29 cellular contexts compared by ENCODE assay signal in the genomic region with DNA sequence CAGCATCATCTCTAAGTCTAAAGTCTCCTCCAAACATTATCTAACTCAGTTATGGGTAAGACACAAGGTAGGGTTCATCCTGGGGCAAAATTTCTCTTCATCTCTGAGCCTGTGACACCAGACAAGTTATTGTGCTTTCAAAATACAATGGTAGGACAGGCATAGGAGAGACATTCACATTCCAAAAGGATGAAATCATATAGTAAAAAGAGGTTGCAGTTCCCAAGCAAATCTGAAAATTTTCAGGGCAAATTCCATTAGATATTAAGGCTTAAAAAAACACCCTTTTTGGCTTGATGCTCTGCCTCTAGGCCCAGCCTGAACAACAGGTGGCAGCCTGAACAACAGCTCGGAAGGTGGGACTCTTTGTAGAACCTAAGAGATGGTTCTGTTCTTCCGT.
DNase-seq lines count a peak whose midpoint lies in the region; ATAC-seq and TF ChIP-seq lines count a peak whose summit lies in the region.
"Had no signal": no experiment of that assay in that cellular context is flagged by ENCODE, and none has a peak within 500 bp of the region (broad histone marks: within the 10 kb centered on the region; RNA-seq: fewer than 3 reads in every experiment).

No MANE protein-coding gene starts in this region.

- H3K23ac ChIP-seq in mesenchymal stem cell (ENCODE audit: low read length in 2 of 2), result no peak overlapping the region

- H3K4ac ChIP-seq in mesenchymal stem cell (ENCODE audit: low read depth in 1 of 2, low read length in 2 of 2), result no peak overlapping the region

- H3K4me3 ChIP-seq in mesenchymal stem cell (ENCODE audit: insufficient read depth in 1 of 2, low read depth in 1 of 2, low read length in 2 of 2) (no peak overlapping the region), ascending aorta (no peak overlapping the region)
- H3K4me3 ChIP-seq: breast epithelium, gastrocnemius medialis, hepatocyte, K562, right lobe of liver had no signal

- H3K9ac ChIP-seq in mesenchymal stem cell (ENCODE audit: low read length), result no peak overlapping the region

- H3K27ac ChIP-seq in mesenchymal stem cell (ENCODE audit: low read length, poor library complexity, severe bottlenecking), result no peak overlapping the region
- no peak overlapping the region for H3K27ac ChIP-seq in ascending aorta
- H3K27ac ChIP-seq: breast epithelium, gastrocnemius medialis, hepatocyte, right lobe of liver had no signal

- no peak overlapping the region for H3K14ac ChIP-seq in mesenchymal stem cell (ENCODE audit: low read length in 2 of 2)

- no peaks in the 10 kb centered on the region for H3K27me3 ChIP-seq in mesenchymal stem cell (ENCODE audit: control insufficient read depth in 1 of 2, insufficient read depth in 1 of 2, low read length in 2 of 2)
- H3K27me3 ChIP-seq in ascending aorta, result no peaks in the 10 kb centered on the region
- H3K27me3 ChIP-seq: breast epithelium, gastrocnemius medialis, hepatocyte, right lobe of liver had no signal

- H3K4me3 Mint-ChIP-seq in chondrocyte (ENCODE audit: unreplicated experiment), result no peak overlapping the region
- H3K4me3 Mint-ChIP-seq in T-helper 2 cell treated with Interferon-gamma antibody and Interleukin-4, amounts not matched to agents 5 μg/mL and 100 μg/mL, for 36 hours, result no peak overlapping the region
- H3K4me3 Mint-ChIP-seq: effector memory CD8-positive, alpha-beta T cell; type B pancreatic cell had no signal

- H3K27ac Mint-ChIP-seq in chondrocyte (ENCODE audit: unreplicated experiment), result no peak overlapping the region
- no peak overlapping the region for H3K27ac Mint-ChIP-seq in T-helper 2 cell treated with Interferon-gamma antibody and Interleukin-4, amounts not matched to agents 5 μg/mL and 100 μg/mL, for 36 hours
- H3K27ac Mint-ChIP-seq: effector memory CD8-positive, alpha-beta T cell; type B pancreatic cell had no signal

- H3K79me1 ChIP-seq in mesenchymal stem cell (replicated peaks; ENCODE audit: low read length, poor library complexity, severe bottlenecking), result no peaks in the 10 kb centered on the region

- no peak overlapping the region for H2AFZ ChIP-seq in mesenchymal stem cell (ENCODE audit: low read depth, low read length)
- H2AFZ ChIP-seq: hepatocyte had no signal

- H3K4me2 ChIP-seq in mesenchymal stem cell (ENCODE audit: low read length, poor library complexity, severe bottlenecking), result no peak overlapping the region
- H3K4me2 ChIP-seq: hepatocyte had no signal

- no peaks in the 10 kb centered on the region for H3K9me3 ChIP-seq in mesenchymal stem cell (ENCODE audit: control insufficient read depth, low read length)
- H3K9me3 ChIP-seq in ascending aorta, result no peaks in the 10 kb centered on the region
- H3K9me3 ChIP-seq: breast epithelium, gastrocnemius medialis, right lobe of liver had no signal

- no peak for ATAC-seq in HG03571 (IDR thresholded peaks at IDR 0.05; ENCODE audit: unreplicated experiment)
- ATAC-seq: effector memory CD8-positive, alpha-beta T cell; esophagus mucosa; gastrocnemius medialis; K562; left lobe of liver; right lobe of liver had no signal

- H2BK5ac ChIP-seq in mesenchymal stem cell (ENCODE audit: low read depth, low read length, poor library complexity, severe bottlenecking), result no peak overlapping the region

- H4K8ac ChIP-seq in mesenchymal stem cell (ENCODE audit: low read length), result no peak overlapping the region

- H3K4me1 ChIP-seq in mesenchymal stem cell (ENCODE audit: control insufficient read depth, insufficient read depth, low read depth, low read length) (peaks cover 2% of the 10 kb centered on the region), ascending aorta (no peaks in the 10 kb centered on the region)
- H3K4me1 ChIP-seq: breast epithelium, gastrocnemius medialis, right lobe of liver had no signal

- H2AK5ac ChIP-seq in mesenchymal stem cell (ENCODE audit: low read length, severe bottlenecking), result peak overlapping the region; percentile 9

- TF ChIP-seq CTCF in chondrocyte (IDR thresholded peaks at IDR 0.05) (peak; percentile 11), ascending aorta (IDR thresholded peaks at IDR 0.05) (no peak)

- no peak overlapping the region for H2BK120ac ChIP-seq in mesenchymal stem cell (ENCODE audit: low read depth, low read length)

- peaks cover 5% of the 10 kb centered on the region for H3K9me3 Mint-ChIP-seq in chondrocyte (ENCODE audit: low read depth)
- peaks cover 20% of the 10 kb centered on the region for H3K9me3 Mint-ChIP-seq in T-helper 2 cell treated with Interferon-gamma antibody and Interleukin-4, amounts not matched to agents 5 μg/mL and 100 μg/mL, for 36 hours

- 71% methylated on average over 2 of the region's 2 CpGs for WGBS in mesenchymal stem cell

- H3K18ac ChIP-seq in mesenchymal stem cell (ENCODE audit: low read depth in 1 of 2, low read length in 2 of 2), result no peak overlapping the region

- H3K36me3 Mint-ChIP-seq in chondrocyte (ENCODE audit: low read depth), result no peaks in the 10 kb centered on the region
- no peaks in the 10 kb centered on the region for H3K36me3 Mint-ChIP-seq in T-helper 2 cell treated with Interferon-gamma antibody and Interleukin-4, amounts not matched to agents 5 μg/mL and 100 μg/mL, for 36 hours (ENCODE audit: low read depth)
- H3K36me3 Mint-ChIP-seq: type B pancreatic cell had no signal

- H3K36me3 ChIP-seq in mesenchymal stem cell (ENCODE audit: control insufficient read depth in 1 of 2, insufficient read depth in 2 of 2, low read depth in 1 of 2, low read length in 2 of 2), result no peaks in the 10 kb centered on the region
- no peaks in the 10 kb centered on the region for H3K36me3 ChIP-seq in ascending aorta
- H3K36me3 ChIP-seq: breast epithelium, gastrocnemius medialis, right lobe of liver had no signal

- H2BK12ac ChIP-seq in mesenchymal stem cell (ENCODE audit: low read length in 2 of 2), result no peak overlapping the region

- peaks cover 2% of the 10 kb centered on the region for H3K27me3 Mint-ChIP-seq in chondrocyte (ENCODE audit: low read depth)
- no peaks in the 10 kb centered on the region for H3K27me3 Mint-ChIP-seq in T-helper 2 cell treated with Interferon-gamma antibody and Interleukin-4, amounts not matched to agents 5 μg/mL and 100 μg/mL, for 36 hours (ENCODE audit: low read depth)
- H3K27me3 Mint-ChIP-seq: effector memory CD8-positive, alpha-beta T cell had no signal

- intact Hi-C loops in ascending aorta (cut with DNase I), result no loop called here

- no peak overlapping the region for H4K91ac ChIP-seq in mesenchymal stem cell (ENCODE audit: low read length)

- peaks cover 16% of the 10 kb centered on the region for H3K4me1 Mint-ChIP-seq in chondrocyte (ENCODE audit: low read depth)
- H3K4me1 Mint-ChIP-seq in T-helper 2 cell treated with Interferon-gamma antibody and Interleukin-4, amounts not matched to agents 5 μg/mL and 100 μg/mL, for 36 hours (ENCODE audit: low read depth), result no peaks in the 10 kb centered on the region

- no peak overlapping the region for H2BK15ac ChIP-seq in mesenchymal stem cell (ENCODE audit: low read depth, poor library complexity, severe bottlenecking)

- DNase-seq in EH (ENCODE audit: low read depth) (peak; percentile 58), LHCN-M2 (ENCODE audit: low read depth) (peak; percentile 3), chondrocyte (ENCODE audit: low spot score) (no peak), mesenchymal stem cell (no peak), ascending aorta (ENCODE audit: low spot score in 2 of 2) (no peak), cerebellum (ENCODE audit: low spot score) (no peak)
- DNase-seq in T-helper 2 cell treated with Interferon-gamma antibody and Interleukin-4, amounts not matched to agents 5 μg/mL and 100 μg/mL, for 36 hours (ENCODE audit: low spot score), result no peak
- DNase-seq: activated CD4-positive, alpha-beta T cell treated with anti-CD3 and anti-CD28 coated beads for 4 hours; activated gamma-delta T cell; activated T-cell treated with anti-CD3 and anti-CD28 coated beads, Interleukin-2, amount 50 U/mL, for 1 hour; C1 segment of cervical spinal cord; COR-L47; cortex of kidney; DMS79 treated with DMSO at 0.1 percent for 48 hours; effector memory CD8-positive, alpha-beta T cell; gastrocnemius medialis; NCI-H1417; NCI-H446; NCI-H82; right lobe of liver; stimulated activated CD4-positive, alpha-beta T cell treated with anti-CD3 and anti-CD28 coated beads, Interleukin-4, amount 100 ng/mL, for 1 hour; T-helper 2 cell had no signal

Comparison
In these comparisons a context has a peak if more than half of its experiments do, and no peak if none do; other contexts are left out.
1. DNase-seq: peak in EH (single experiment) and LHCN-M2 (single experiment); none in chondrocyte (single experiment), mesenchymal stem cell (single experiment), T-helper 2 cell treated with Interferon-gamma antibody and Interleukin-4, amounts not matched to agents 5 μg/mL and 100 μg/mL, for 36 hours (single experiment), ascending aorta (0 of 2) and cerebellum (single experiment).